In the genomic region with DNA sequence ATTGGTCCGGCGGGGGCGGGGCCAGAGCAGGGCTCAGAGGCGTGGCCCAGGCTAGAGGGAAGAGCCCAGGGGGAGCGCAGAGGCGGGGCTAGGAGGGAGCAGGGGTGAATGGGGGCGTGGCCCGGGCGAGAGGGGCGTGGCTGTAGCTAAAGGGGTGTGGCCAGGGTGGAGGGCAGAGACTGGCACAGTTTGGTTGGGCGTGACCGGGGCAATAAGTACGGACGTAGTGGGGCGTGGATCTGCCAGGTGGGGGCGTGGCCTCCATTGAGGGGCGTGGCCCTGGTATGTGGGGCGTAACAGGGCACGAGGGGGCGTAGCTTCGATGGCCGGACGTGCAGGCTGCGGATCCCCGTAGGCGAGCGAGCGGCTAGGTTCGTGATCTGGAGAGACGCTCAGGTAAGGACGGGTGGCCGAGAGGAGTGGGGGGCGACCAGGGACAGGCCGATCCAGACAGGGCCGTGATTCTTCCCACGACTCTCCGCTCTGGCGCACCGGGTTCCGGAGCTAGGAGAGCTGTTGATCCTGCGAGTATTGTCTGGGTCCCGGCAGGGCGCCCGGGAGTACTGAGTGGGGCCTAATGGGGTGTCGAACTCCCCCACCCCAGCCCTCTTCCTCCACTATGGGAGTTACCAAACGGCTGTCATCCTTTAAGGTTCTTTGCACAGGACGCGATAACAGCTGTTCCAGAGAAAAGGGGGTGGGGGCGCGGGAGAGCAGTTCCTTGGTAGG, we compare ENCODE assay signal across 8 cellular contexts. TPM values are rescaled to one million over a fixed set of nuclear protein-coding genes. Genes with fewer than 3 reads are reported as not detected.
DNase-seq lines count a peak whose midpoint lies in the region; ATAC-seq and TF ChIP-seq lines count a peak whose summit lies in the region.

A gene with protein sequence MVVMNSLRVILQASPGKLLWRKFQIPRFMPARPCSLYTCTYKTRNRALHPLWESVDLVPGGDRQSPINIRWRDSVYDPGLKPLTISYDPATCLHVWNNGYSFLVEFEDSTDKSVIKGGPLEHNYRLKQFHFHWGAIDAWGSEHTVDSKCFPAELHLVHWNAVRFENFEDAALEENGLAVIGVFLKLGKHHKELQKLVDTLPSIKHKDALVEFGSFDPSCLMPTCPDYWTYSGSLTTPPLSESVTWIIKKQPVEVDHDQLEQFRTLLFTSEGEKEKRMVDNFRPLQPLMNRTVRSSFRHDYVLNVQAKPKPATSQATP (plus strand): TSS at position 314 of the 729 bp plus-strand sequence. CDS start 11,754 bp downstream, outside the sequence.

- H3K4me3 Mint-ChIP-seq in endothelial cell (ENCODE audit: unreplicated experiment), result peak within 1 kb of the TSS; percentile 86

- peak within 1 kb of the TSS; percentile 41 for H3K27ac Mint-ChIP-seq in endothelial cell (ENCODE audit: unreplicated experiment)

- ATAC-seq in HG03095 (IDR thresholded peaks at IDR 0.05; ENCODE audit: unreplicated experiment), result peak; percentile 96

- H3K27me3 Mint-ChIP-seq in endothelial cell (ENCODE audit: unreplicated experiment), result peaks cover 2% of the 10 kb centered on the region

- H3K36me3 Mint-ChIP-seq in endothelial cell (ENCODE audit: low read depth, unreplicated experiment), result no peaks in the 10 kb centered on the region

- no peak for TF ChIP-seq CTCF in endothelial cell (IDR thresholded peaks at IDR 0.05; ENCODE audit: unreplicated experiment)

- H3K9me3 Mint-ChIP-seq in endothelial cell (ENCODE audit: unreplicated experiment), result no peaks in the 10 kb centered on the region

- DNase-seq in NK-92 (lab: John Stamatoyannopoulos, UW; ENCODE audit: unreplicated experiment) (peak; percentile 61), NCI-H748 treated with DMSO at 0.1 percent for 48 hours (lab: John Stamatoyannopoulos, UW) (peak; percentile 81), endothelial cell (ENCODE audit: low spot score) (peak; percentile 94), midbrain (lab: John Stamatoyannopoulos, UW) (peak; percentile 84)
- no peak for DNase-seq in NK-92 treated with Interleukin-12 subunit alpha and Interleukin-12 subunit beta, amount 100 ng/mL, for 24 hours (lab: John Stamatoyannopoulos, UW)
- peak; percentile 77 for DNase-seq in activated CD8-positive, alpha-beta memory T cell treated with anti-CD3 and anti-CD28 coated beads, Interleukin-2, amount 50 U/mL, for 24 hours (ENCODE audit: extremely low read depth)
- DNase-seq in stimulated activated CD8-positive, alpha-beta memory T cell treated with anti-CD3 and anti-CD28 coated beads, Interleukin-2, amount 100 ng/mL, for 1 hour (ENCODE audit: low read depth in 2 of 2), result peak; percentile 94 to 100

- H3K4me1 Mint-ChIP-seq in endothelial cell (ENCODE audit: unreplicated experiment), result peaks cover 6% of the 10 kb centered on the region

RNA-seq across cellular contexts. Expression of the gene that starts here (rescaled TPM):
- total RNA-seq in endothelial cell (ENCODE audit: unreplicated experiment), result 7.2 TPM
